Comparison of ENCODE assay signal across 16 cellular contexts in the genomic region with DNA sequence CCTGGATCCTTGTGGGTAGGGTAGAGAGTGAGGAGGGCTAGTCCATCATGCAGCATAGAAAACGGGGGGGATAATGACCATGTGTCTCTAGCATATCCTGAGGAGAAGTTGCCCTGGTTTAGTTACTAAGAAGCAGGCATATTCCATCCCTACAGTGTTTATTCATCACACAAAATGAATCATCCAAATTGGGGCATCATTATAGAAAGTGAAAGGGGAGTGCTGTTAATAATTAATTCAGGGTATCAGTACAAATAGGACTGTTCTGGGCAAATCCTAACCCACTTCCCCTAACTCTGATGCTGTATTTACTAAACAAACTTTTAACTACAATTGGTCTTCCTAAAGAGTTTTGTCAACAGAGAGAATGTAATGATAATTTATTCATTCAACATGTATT.
DNase-seq lines count a peak whose midpoint lies in the region; ATAC-seq, FAIRE-seq and TF ChIP-seq lines count a peak whose summit lies in the region.
"Had no signal": no experiment of that assay in that cellular context is flagged by ENCODE, and none has a peak within 500 bp of the region (broad histone marks: within the 10 kb centered on the region; RNA-seq: fewer than 3 reads in every experiment).

No MANE protein-coding gene starts in this region.

- CTCF ChIA-PET in GM12878 (lab: Yijun Ruan, JAX) = no interaction called here

- DNase-seq in GM12878 (ENCODE audit: low read depth, low spot score) (no peak), hepatic stellate cell (ENCODE audit: low spot score) (no peak), testis (no peak)
- DNase-seq: CD8-positive, alpha-beta T cell; COR-L47; DMS153; GF-D8; Karpas-422 had no signal

- H3K36me3 ChIP-seq in GM12878 (ENCODE audit: control insufficient read depth in 2 of 2, insufficient read depth in 2 of 2, low read length in 1 of 2) (no peaks in the 10 kb centered on the region), testis (ENCODE audit: low read depth, missing control alignments) (no peaks in the 10 kb centered on the region)

- no peak overlapping the region for H3K4me2 ChIP-seq in GM12878 (ENCODE audit: control insufficient read depth, insufficient read depth)
- H3K4me2 ChIP-seq: A549 had no signal

- ATAC-seq in GM18517 (IDR thresholded peaks at IDR 0.05; ENCODE audit: unreplicated experiment) (peak; percentile 63), HG03135 (IDR thresholded peaks at IDR 0.05; ENCODE audit: unreplicated experiment) (peak; percentile 69), GM12878 (peak; percentile 48), GM19463 (IDR thresholded peaks at IDR 0.05; ENCODE audit: unreplicated experiment) (no peak), HG03196 (IDR thresholded peaks at IDR 0.05; ENCODE audit: unreplicated experiment) (no peak)
- ATAC-seq: A549; CD8-positive, alpha-beta T cell; HCT116; K562 had no signal

- WGBS in GM12878 (ENCODE audit: insufficient coverage, insufficient replicate concordance, low lambda C conversion rate, missing lambda C conversion rate) = 0% methylated on average over 1 of the region's 1 CpG
- 75 to 81% methylated on average over 1 of the region's 1 CpG for WGBS in testis, 2 donors

- TF ChIP-seq POLR2A in GM12878 (IDR thresholded peaks at IDR 0.05; ENCODE audit: low read depth, low read length) (no peak), testis (IDR thresholded peaks at IDR 0.05) (no peak)

- TF ChIP-seq CTCF in GM12878 (IDR thresholded peaks at IDR 0.05 in 2 of 3, conservative IDR thresholded peaks at IDR 0.05 in 1 of 3; ENCODE audit: control insufficient read depth in 2 of 3, extremely low read depth in 1 of 3, insufficient read depth in 1 of 3, low read depth in 3 of 3, low read length in 3 of 3) (no peak), testis (IDR thresholded peaks at IDR 0.05) (no peak)

- no peak overlapping the region for H2AFZ ChIP-seq in GM12878 (ENCODE audit: control insufficient read depth, low read depth, low read length)

- intact Hi-C loops in GM12878 (cut with micrococcal nuclease; ENCODE audit: unreplicated experiment) (no loop called here), testis (cut with DNase I; ENCODE audit: low total_unique reads) (no loop called here)

- RAD21 ChIA-PET in GM12878 (lab: Charles Lee; ENCODE audit: unreplicated experiment) = no interaction called here

- no peaks in the 10 kb centered on the region for H4K20me1 ChIP-seq in GM12878 (ENCODE audit: control insufficient read depth, insufficient read depth)

- no peaks in the 10 kb centered on the region for H3K79me2 ChIP-seq in GM12878 (ENCODE audit: control insufficient read depth, insufficient read depth, low read length)

- no peak for TF ChIP-seq RAD21 in GM12878 (IDR thresholded peaks at IDR 0.05; ENCODE audit: insufficient read depth, low read depth, low read length)

- H3K9me3 ChIP-seq in GM12878 (replicated peaks; ENCODE audit: control insufficient read depth, insufficient read depth, low read length) = no peaks in the 10 kb centered on the region
- no peaks in the 10 kb centered on the region for H3K9me3 ChIP-seq in testis
- H3K9me3 ChIP-seq: A549 had no signal

- no peak overlapping the region for H3K9ac ChIP-seq in GM12878 (ENCODE audit: control insufficient read depth, insufficient read depth, low read length)

- no peak overlapping the region for H3K27ac ChIP-seq in GM12878 (ENCODE audit: control insufficient read depth, insufficient read depth)
- H3K27ac ChIP-seq in testis = no peak overlapping the region
- H3K27ac ChIP-seq: A549 had no signal

- in situ Hi-C loops in GM12878 (cut with MboI) = no loop called here

- no peak for FAIRE-seq in GM12878 (lab: Jason Lieb, UNC)
- FAIRE-seq: H1, K562 had no signal

- H3K27me3 ChIP-seq in GM12878 (replicated peaks in 1 of 2; ENCODE audit: control insufficient read depth in 2 of 2, insufficient read depth in 2 of 2, low read length in 1 of 2) (no peaks in the 10 kb centered on the region), testis (no peaks in the 10 kb centered on the region)

- H3K4me1 ChIP-seq in GM12878 (ENCODE audit: control insufficient read depth, insufficient read depth, low read length) (no peaks in the 10 kb centered on the region), testis (no peaks in the 10 kb centered on the region)
- H3K4me1 ChIP-seq: A549 had no signal

- no peak for TF ChIP-seq EP300 in GM12878 (IDR thresholded peaks at IDR 0.05; ENCODE audit: borderline replicate concordance in 1 of 2, control insufficient read depth in 1 of 2, low read depth in 2 of 2, low read length in 2 of 2)

- no TSS peak for BruUV-seq in GM12878 (replicated peaks; lab: Mats Ljungman, UMichigan)

- POLR2A ChIA-PET in GM12878 (lab: Charles Lee) = no interaction called here

- H3K4me3 ChIP-seq in GM12878 (no peak overlapping the region), testis (no peak overlapping the region)
- H3K4me3 ChIP-seq: A549, K562 had no signal

- SMC1A ChIA-PET in GM12878 (lab: Charles Lee; ENCODE audit: uncharacterized antibody, unreplicated experiment) = no interaction called here

TF ChIP-seq in GM12878, 131 proteins besides CTCF, POLR2A, EP300 and RAD21:
- no peak for TF ChIP-seq NR2C2 (IDR thresholded peaks at IDR 0.05; ENCODE audit: borderline replicate concordance, control insufficient read depth, insufficient read length, low read depth)
- TF ChIP-seq KLF5 (IDR thresholded peaks at IDR 0.05; ENCODE audit: partially characterized antibody) = no peak
- TF ChIP-seq TAF1 (IDR thresholded peaks at IDR 0.05; ENCODE audit: borderline replicate concordance, low read depth, low read length) = no peak
- no peak for TF ChIP-seq FOXM1 (IDR thresholded peaks at IDR 0.05; ENCODE audit: low read depth, low read length)
- TF ChIP-seq NBN (IDR thresholded peaks at IDR 0.05) = no peak
- TF ChIP-seq ZSCAN29 (IDR thresholded peaks at IDR 0.05) = no peak
- TF ChIP-seq, protein P1, sequence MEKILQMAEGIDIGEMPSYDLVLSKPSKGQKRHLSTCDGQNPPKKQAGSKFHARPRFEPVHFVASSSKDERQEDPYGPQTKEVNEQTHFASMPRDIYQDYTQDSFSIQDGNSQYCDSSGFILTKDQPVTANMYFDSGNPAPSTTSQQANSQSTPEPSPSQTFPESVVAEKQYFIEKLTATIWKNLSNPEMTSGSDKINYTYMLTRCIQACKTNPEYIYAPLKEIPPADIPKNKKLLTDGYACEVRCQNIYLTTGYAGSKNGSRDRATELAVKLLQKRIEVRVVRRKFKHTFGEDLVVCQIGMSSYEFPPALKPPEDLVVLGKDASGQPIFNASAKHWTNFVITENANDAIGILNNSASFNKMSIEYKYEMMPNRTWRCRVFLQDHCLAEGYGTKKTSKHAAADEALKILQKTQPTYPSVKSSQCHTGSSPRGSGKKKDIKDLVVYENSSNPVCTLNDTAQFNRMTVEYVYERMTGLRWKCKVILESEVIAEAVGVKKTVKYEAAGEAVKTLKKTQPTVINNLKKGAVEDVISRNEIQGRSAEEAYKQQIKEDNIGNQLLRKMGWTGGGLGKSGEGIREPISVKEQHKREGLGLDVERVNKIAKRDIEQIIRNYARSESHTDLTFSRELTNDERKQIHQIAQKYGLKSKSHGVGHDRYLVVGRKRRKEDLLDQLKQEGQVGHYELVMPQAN (conservative IDR thresholded peaks at IDR 0.05) = no peak
- TF ChIP-seq CREM (IDR thresholded peaks at IDR 0.05; ENCODE audit: low read depth) = no peak
- TF ChIP-seq, protein P2, sequence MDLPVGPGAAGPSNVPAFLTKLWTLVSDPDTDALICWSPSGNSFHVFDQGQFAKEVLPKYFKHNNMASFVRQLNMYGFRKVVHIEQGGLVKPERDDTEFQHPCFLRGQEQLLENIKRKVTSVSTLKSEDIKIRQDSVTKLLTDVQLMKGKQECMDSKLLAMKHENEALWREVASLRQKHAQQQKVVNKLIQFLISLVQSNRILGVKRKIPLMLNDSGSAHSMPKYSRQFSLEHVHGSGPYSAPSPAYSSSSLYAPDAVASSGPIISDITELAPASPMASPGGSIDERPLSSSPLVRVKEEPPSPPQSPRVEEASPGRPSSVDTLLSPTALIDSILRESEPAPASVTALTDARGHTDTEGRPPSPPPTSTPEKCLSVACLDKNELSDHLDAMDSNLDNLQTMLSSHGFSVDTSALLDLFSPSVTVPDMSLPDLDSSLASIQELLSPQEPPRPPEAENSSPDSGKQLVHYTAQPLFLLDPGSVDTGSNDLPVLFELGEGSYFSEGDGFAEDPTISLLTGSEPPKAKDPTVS (IDR thresholded peaks at IDR 0.05; ENCODE audit: low read depth, low read length) = no peak
- TF ChIP-seq, protein P3, sequence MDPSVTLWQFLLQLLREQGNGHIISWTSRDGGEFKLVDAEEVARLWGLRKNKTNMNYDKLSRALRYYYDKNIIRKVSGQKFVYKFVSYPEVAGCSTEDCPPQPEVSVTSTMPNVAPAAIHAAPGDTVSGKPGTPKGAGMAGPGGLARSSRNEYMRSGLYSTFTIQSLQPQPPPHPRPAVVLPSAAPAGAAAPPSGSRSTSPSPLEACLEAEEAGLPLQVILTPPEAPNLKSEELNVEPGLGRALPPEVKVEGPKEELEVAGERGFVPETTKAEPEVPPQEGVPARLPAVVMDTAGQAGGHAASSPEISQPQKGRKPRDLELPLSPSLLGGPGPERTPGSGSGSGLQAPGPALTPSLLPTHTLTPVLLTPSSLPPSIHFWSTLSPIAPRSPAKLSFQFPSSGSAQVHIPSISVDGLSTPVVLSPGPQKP (IDR thresholded peaks at IDR 0.05; ENCODE audit: low read depth, low read length) = no peak

Comparison
In these comparisons a context has a peak if more than half of its experiments do, and no peak if none do; other contexts are left out.
1. ATAC-seq: peak in GM18517 (single experiment), HG03135 (single experiment) and GM12878 (single experiment); none in GM19463 (single experiment) and HG03196 (single experiment).